In the genomic region with DNA sequence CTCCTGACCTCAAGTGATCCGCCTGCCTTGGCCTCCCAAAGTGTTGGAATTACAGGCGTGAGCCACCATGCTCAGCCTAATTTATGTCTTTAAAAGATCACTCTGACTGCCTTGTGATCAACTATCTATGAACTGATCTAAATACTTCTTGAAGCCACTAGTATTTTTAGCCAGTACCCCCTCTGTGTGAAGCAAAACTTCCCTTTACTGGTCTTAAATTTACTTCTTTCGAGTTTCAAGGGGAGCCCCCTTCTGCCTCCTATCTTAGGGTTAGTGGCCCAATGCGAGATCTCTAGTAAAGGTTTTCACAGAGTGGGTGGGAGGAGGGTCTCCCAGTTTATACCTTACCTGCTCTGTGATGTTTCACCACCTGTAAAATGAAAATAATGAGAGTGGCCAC, we compare ENCODE assay signal across 15 cellular contexts.
DNase-seq lines count a peak whose midpoint lies in the region; ATAC-seq, FAIRE-seq and TF ChIP-seq lines count a peak whose summit lies in the region.
"Had no signal": no experiment of that assay in that cellular context is flagged by ENCODE, and none has a peak within 500 bp of the region (broad histone marks: within the 10 kb centered on the region; RNA-seq: fewer than 3 reads in every experiment).

No MANE protein-coding gene starts in this region.

- DNase-seq in CD4-positive, alpha-beta T cell: no peak
- no peak for DNase-seq in GM12891 (ENCODE audit: insufficient read length, low spot score)
- no peak for DNase-seq in T-helper 17 cell
- no peak for DNase-seq in naive thymus-derived CD4-positive, alpha-beta T cell
- DNase-seq in OCI-M2 (lab: John Stamatoyannopoulos, UW; ENCODE audit: unreplicated experiment): no peak
- no peak for DNase-seq in RCC 7860 (ENCODE audit: low spot score)
- DNase-seq: ACHN, DMS 273 treated with DMSO at 0.1 percent for 48 hours, GOT3, NCI-H1092, NCI-H2227 treated with DMSO at 0.1 percent for 48 hours, NCI-H526 treated with DMSO at 0.1 percent for 48 hours, PC-9 had no signal

- H3K4me1 ChIP-seq in naive thymus-derived CD4-positive, alpha-beta T cell (ENCODE audit: control insufficient read depth in 2 of 2, insufficient read depth in 2 of 2, low read length in 2 of 2): peaks cover 15 to 54% of the 10 kb centered on the region in 2 donors

- H3K4me3 Mint-ChIP-seq in CD4-positive, alpha-beta T cell: peak overlapping the region; percentile 43
- H3K4me3 Mint-ChIP-seq in T-helper 17 cell: peak overlapping the region; percentile 0
- peak overlapping the region in 8 of 10 donors; percentile 2 to 99 (median 45) for H3K4me3 Mint-ChIP-seq in naive thymus-derived CD4-positive, alpha-beta T cell

- no peak for ATAC-seq in CD4-positive, alpha-beta T cell (ENCODE audit: poor library complexity)
- ATAC-seq in T-helper 17 cell (no peak), HG02852 (IDR thresholded peaks at IDR 0.05; ENCODE audit: unreplicated experiment) (no peak)
- no peak for ATAC-seq in naive thymus-derived CD4-positive, alpha-beta T cell

- peaks cover 17% of the 10 kb centered on the region for H3K36me3 Mint-ChIP-seq in CD4-positive, alpha-beta T cell (ENCODE audit: low read depth)
- H3K36me3 Mint-ChIP-seq in T-helper 17 cell (ENCODE audit: low read depth): peaks cover 10% of the 10 kb centered on the region
- H3K36me3 Mint-ChIP-seq in naive thymus-derived CD4-positive, alpha-beta T cell: peaks cover 0 to 25% (median 7%) of the 10 kb centered on the region in 5 donors

- no peak overlapping the region for H3K4me3 ChIP-seq in naive thymus-derived CD4-positive, alpha-beta T cell (ENCODE audit: low read length)
- H3K4me3 ChIP-seq: PC-9 had no signal

- H3K9me3 ChIP-seq in CD4-positive, alpha-beta T cell (ENCODE audit: control insufficient read depth, low read length): no peaks in the 10 kb centered on the region
- no peaks in the 10 kb centered on the region for H3K9me3 ChIP-seq in T-helper 17 cell (ENCODE audit: control insufficient read depth, low read length, poor library complexity, severe bottlenecking)
- no peaks in the 10 kb centered on the region for H3K9me3 ChIP-seq in naive thymus-derived CD4-positive, alpha-beta T cell (ENCODE audit: control insufficient read depth in 2 of 3, low read length in 3 of 3)

- POLR2A ChIA-PET in CD4-positive, alpha-beta T cell (lab: Charles Lee): interaction anchor here (1.5 kb wide), 1 partner anchor 70 kb away, joined by 3 read pairs; no protein-coding TSS in a partner anchor
- POLR2A ChIA-PET in naive thymus-derived CD4-positive, alpha-beta T cell (lab: Charles Lee): interaction anchor here (1.5 to 18.0 kb wide), 4 partner anchors 9 to 74 kb away, joined by 4 to 559 read pairs (median 41); partner anchors contain the start of gene ID3

- H3K9me3 Mint-ChIP-seq in CD4-positive, alpha-beta T cell: no peaks in the 10 kb centered on the region
- H3K9me3 Mint-ChIP-seq in naive thymus-derived CD4-positive, alpha-beta T cell: peaks cover 0 to 8% (median 0%) of the 10 kb centered on the region in 11 donors

- no peaks in the 10 kb centered on the region for H3K27me3 Mint-ChIP-seq in CD4-positive, alpha-beta T cell
- no peaks in the 10 kb centered on the region for H3K27me3 Mint-ChIP-seq in T-helper 17 cell
- peaks cover 0 to 5% (median 0%) of the 10 kb centered on the region in 5 donors for H3K27me3 Mint-ChIP-seq in naive thymus-derived CD4-positive, alpha-beta T cell

- no peaks in the 10 kb centered on the region for H3K36me3 ChIP-seq in naive thymus-derived CD4-positive, alpha-beta T cell (ENCODE audit: control insufficient read depth in 2 of 3, insufficient read depth in 3 of 3, low read length in 3 of 3)

- intact Hi-C loops in CD4-positive, alpha-beta T cell (cut with DNase I, micrococcal nuclease): no loop called here
- intact Hi-C loops in naive thymus-derived CD4-positive, alpha-beta T cell (cut with micrococcal nuclease): loop anchor here in 1 of 2 donors (10.0 kb wide), 2 partner anchors 261 to 879 kb away; partner anchors contain the start of genes RCAN3 and ZNF436

- no peak for TF ChIP-seq CTCF in CD4-positive, alpha-beta T cell (IDR thresholded peaks at IDR 0.05)

- FAIRE-seq in GM12891 (lab: Jason Lieb, UNC) (peak; percentile 56), RCC 7860 (lab: Jason Lieb, UNC) (no peak)

- peaks cover 83% of the 10 kb centered on the region for H3K4me1 Mint-ChIP-seq in CD4-positive, alpha-beta T cell (ENCODE audit: low read depth)
- peaks cover 39% of the 10 kb centered on the region for H3K4me1 Mint-ChIP-seq in T-helper 17 cell
- peaks cover 39 to 91% (median 83%) of the 10 kb centered on the region in 7 donors for H3K4me1 Mint-ChIP-seq in naive thymus-derived CD4-positive, alpha-beta T cell

- TF ChIP-seq POLR2A in GM12891 (IDR thresholded peaks at IDR 0.05; ENCODE audit: low read depth, low read length): no peak

- H3K27me3 ChIP-seq in CD4-positive, alpha-beta T cell (ENCODE audit: control insufficient read depth, insufficient read depth, low read length): no peaks in the 10 kb centered on the region
- H3K27me3 ChIP-seq in naive thymus-derived CD4-positive, alpha-beta T cell (ENCODE audit: control insufficient read depth in 2 of 2, insufficient read depth in 2 of 2, low read length in 2 of 2): no peaks in the 10 kb centered on the region

- H3K27ac Mint-ChIP-seq in CD4-positive, alpha-beta T cell: peak overlapping the region; percentile 94
- peak overlapping the region; percentile 5 for H3K27ac Mint-ChIP-seq in T-helper 17 cell
- peak overlapping the region in 8 of 9 donors; percentile 78 to 98 (median 94) for H3K27ac Mint-ChIP-seq in naive thymus-derived CD4-positive, alpha-beta T cell

- H3K27ac ChIP-seq in CD4-positive, alpha-beta T cell (ENCODE audit: low read depth, low read length): no peak overlapping the region
- H3K27ac ChIP-seq in naive thymus-derived CD4-positive, alpha-beta T cell (ENCODE audit: low read depth, low read length): peak overlapping the region; percentile 27
- H3K27ac ChIP-seq: KMS-11, PC-9 had no signal

- CTCF ChIA-PET in CD4-positive, alpha-beta T cell (lab: Charles Lee): interaction anchor here (1.8 kb wide), 1 partner anchor 9 kb away, joined by 9 read pairs; no protein-coding TSS in a partner anchor
- CTCF ChIA-PET in naive thymus-derived CD4-positive, alpha-beta T cell (lab: Charles Lee): interaction anchor here (6.3 to 19.2 kb wide), 2 partner anchors 11 to 74 kb away, joined by 32 to 643 read pairs; partner anchors contain the start of gene ID3

TF ChIP-seq in GM12891, 5 proteins besides CTCF, POLR2A, EP300 and RAD21:
- TF ChIP-seq POU2F2 (IDR thresholded peaks at IDR 0.05; ENCODE audit: low read depth, low read length) (no peak), POLR2AphosphoS5 (IDR thresholded peaks at IDR 0.05; ENCODE audit: low read depth, low read length) (no peak), PAX5 (IDR thresholded peaks at IDR 0.05; ENCODE audit: insufficient read depth, low read length, severe bottlenecking) (no peak), SPI1 (IDR thresholded peaks at IDR 0.05; ENCODE audit: low read depth, low read length) (no peak), TAF1 (IDR thresholded peaks at IDR 0.05; ENCODE audit: low read depth, low read length) (no peak)

Comparison
In these comparisons a context has a peak if more than half of its experiments do, and no peak if none do; other contexts are left out.
1. H3K27ac Mint-ChIP-seq: peak in every context shown above with its lines; median percentile 94 in naive thymus-derived CD4-positive, alpha-beta T cell; 94 in CD4-positive, alpha-beta T cell; 5 in T-helper 17 cell.